In genomic region chr3:40911928-40912327, GRCh38 we compare ENCODE assay signal across 1 cellular context.
TF ChIP-seq lines count a peak whose summit lies in the region.

No MANE protein-coding gene starts in this region.

TF ChIP-seq in HepG2, 621 proteins besides CTCF, POLR2A, EP300 and RAD21 (continued from another document and continues in another):
- TF ChIP-seq BCL6 (CRISPR knock-in tag; IDR thresholded peaks at IDR 0.05) (peak; percentile 36; the same call in 1 of the 2 replicates), ZNF207 (IDR thresholded peaks at IDR 0.05; ENCODE audit: borderline replicate concordance) (no peak), SP140L (CRISPR knock-in tag; IDR thresholded peaks at IDR 0.05; ENCODE audit: borderline replicate concordance) (no peak), SRF (IDR thresholded peaks at IDR 0.05; ENCODE audit: low read depth, low read length) (peak; percentile 87), ZNF564 (CRISPR knock-in tag; IDR thresholded peaks at IDR 0.05) (no peak), PHF5A (CRISPR knock-in tag; IDR thresholded peaks at IDR 0.05; ENCODE audit: low read depth, unreplicated experiment) (no peak), ATF7-NPFF (CRISPR knock-in tag; IDR thresholded peaks at IDR 0.05; ENCODE audit: low read depth) (no peak), SOX6 (IDR thresholded peaks at IDR 0.05) (no peak), SOX6 (CRISPR knock-in tag; IDR thresholded peaks at IDR 0.05) (peak; percentile 90), JARID2 (CRISPR knock-in tag; IDR thresholded peaks at IDR 0.05; ENCODE audit: insufficient replicate concordance) (no peak), ZNF598 (CRISPR knock-in tag; IDR thresholded peaks at IDR 0.05; ENCODE audit: borderline replicate concordance) (no peak), TEAD3 (CRISPR knock-in tag; optimal IDR thresholded peaks at IDR 0.05; ENCODE audit: borderline replicate concordance) (no peak), ZMYM2 (CRISPR knock-in tag; IDR thresholded peaks at IDR 0.05) (no peak), ZNF839 (CRISPR knock-in tag; IDR thresholded peaks at IDR 0.05; ENCODE audit: borderline replicate concordance) (no peak), MXI1 (IDR thresholded peaks at IDR 0.05; ENCODE audit: borderline replicate concordance, low read depth, low read length) (no peak), KDM5B (CRISPR knock-in tag; IDR thresholded peaks at IDR 0.05; ENCODE audit: borderline replicate concordance) (no peak), HNRNPUL1 (IDR thresholded peaks at IDR 0.05; ENCODE audit: low read depth, low read length) (peak; percentile 84; the same call in 1 of the 2 replicates), TAF15 (IDR thresholded peaks at IDR 0.05; ENCODE audit: low read depth, low read length, poor library complexity, severe bottlenecking) (no peak), HMG20A (CRISPR knock-in tag; IDR thresholded peaks at IDR 0.05; ENCODE audit: borderline replicate concordance) (peak; percentile 70; the same call in 1 of the 2 replicates), MLX (CRISPR knock-in tag; IDR thresholded peaks at IDR 0.05) (no peak), SKI (IDR thresholded peaks at IDR 0.05; ENCODE audit: partially characterized antibody) (no peak), ZBTB38 (CRISPR knock-in tag; IDR thresholded peaks at IDR 0.05) (no peak), HOMEZ (CRISPR knock-in tag; IDR thresholded peaks at IDR 0.05; ENCODE audit: low read depth) (peak; percentile 81), NR2F2 (IDR thresholded peaks at IDR 0.05; ENCODE audit: borderline replicate concordance, low read depth) (peak; percentile 79), CHD4 (IDR thresholded peaks at IDR 0.05; ENCODE audit: borderline replicate concordance, low read length) (no peak), SALL1 (CRISPR knock-in tag; IDR thresholded peaks at IDR 0.05) (peak; percentile 42; the same call in 1 of the 2 replicates), ISL2 (CRISPR knock-in tag; IDR thresholded peaks at IDR 0.05) (peak; percentile 40; the same call in 1 of the 2 replicates), ZNF691 (CRISPR knock-in tag; IDR thresholded peaks at IDR 0.05; ENCODE audit: borderline replicate concordance, low read depth) (no peak), ZNF329 (CRISPR knock-in tag; IDR thresholded peaks at IDR 0.05; ENCODE audit: low read depth) (no peak), CREB1 (IDR thresholded peaks at IDR 0.05) (no peak), CREB1 (CRISPR knock-in tag; IDR thresholded peaks at IDR 0.05) (no peak), TEAD2 (CRISPR knock-in tag; IDR thresholded peaks at IDR 0.05) (no peak), DRAP1 (CRISPR knock-in tag; IDR thresholded peaks at IDR 0.05) (peak; percentile 42; the same call in 1 of the 2 replicates), STAT5B (CRISPR knock-in tag; IDR thresholded peaks at IDR 0.05) (no peak)
- TF ChIP-seq, protein P1, sequence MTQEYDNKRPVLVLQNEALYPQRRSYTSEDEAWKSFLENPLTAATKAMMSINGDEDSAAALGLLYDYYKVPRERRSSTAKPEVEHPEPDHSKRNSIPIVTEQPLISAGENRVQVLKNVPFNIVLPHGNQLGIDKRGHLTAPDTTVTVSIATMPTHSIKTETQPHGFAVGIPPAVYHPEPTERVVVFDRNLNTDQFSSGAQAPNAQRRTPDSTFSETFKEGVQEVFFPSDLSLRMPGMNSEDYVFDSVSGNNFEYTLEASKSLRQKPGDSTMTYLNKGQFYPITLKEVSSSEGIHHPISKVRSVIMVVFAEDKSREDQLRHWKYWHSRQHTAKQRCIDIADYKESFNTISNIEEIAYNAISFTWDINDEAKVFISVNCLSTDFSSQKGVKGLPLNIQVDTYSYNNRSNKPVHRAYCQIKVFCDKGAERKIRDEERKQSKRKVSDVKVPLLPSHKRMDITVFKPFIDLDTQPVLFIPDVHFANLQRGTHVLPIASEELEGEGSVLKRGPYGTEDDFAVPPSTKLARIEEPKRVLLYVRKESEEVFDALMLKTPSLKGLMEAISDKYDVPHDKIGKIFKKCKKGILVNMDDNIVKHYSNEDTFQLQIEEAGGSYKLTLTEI (CRISPR knock-in tag; conservative IDR thresholded peaks at IDR 0.05): no peak
- TF ChIP-seq, protein P2, sequence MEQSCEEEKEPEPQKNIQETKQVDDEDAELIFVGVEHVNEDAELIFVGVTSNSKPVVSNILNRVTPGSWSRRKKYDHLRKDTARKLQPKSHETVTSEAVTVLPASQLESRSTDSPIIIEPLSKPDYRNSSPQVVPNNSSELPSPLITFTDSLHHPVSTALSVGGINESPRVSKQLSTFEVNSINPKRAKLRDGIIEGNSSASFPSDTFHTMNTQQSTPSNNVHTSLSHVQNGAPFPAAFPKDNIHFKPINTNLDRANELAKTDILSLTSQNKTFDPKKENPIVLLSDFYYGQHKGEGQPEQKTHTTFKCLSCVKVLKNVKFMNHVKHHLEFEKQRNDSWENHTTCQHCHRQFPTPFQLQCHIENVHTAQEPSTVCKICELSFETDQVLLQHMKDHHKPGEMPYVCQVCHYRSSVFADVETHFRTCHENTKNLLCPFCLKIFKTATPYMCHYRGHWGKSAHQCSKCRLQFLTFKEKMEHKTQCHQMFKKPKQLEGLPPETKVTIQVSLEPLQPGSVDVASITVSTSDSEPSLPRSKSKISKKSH (CRISPR knock-in tag; IDR thresholded peaks at IDR 0.05; ENCODE audit: borderline replicate concordance): no peak
- TF ChIP-seq, protein P3, sequence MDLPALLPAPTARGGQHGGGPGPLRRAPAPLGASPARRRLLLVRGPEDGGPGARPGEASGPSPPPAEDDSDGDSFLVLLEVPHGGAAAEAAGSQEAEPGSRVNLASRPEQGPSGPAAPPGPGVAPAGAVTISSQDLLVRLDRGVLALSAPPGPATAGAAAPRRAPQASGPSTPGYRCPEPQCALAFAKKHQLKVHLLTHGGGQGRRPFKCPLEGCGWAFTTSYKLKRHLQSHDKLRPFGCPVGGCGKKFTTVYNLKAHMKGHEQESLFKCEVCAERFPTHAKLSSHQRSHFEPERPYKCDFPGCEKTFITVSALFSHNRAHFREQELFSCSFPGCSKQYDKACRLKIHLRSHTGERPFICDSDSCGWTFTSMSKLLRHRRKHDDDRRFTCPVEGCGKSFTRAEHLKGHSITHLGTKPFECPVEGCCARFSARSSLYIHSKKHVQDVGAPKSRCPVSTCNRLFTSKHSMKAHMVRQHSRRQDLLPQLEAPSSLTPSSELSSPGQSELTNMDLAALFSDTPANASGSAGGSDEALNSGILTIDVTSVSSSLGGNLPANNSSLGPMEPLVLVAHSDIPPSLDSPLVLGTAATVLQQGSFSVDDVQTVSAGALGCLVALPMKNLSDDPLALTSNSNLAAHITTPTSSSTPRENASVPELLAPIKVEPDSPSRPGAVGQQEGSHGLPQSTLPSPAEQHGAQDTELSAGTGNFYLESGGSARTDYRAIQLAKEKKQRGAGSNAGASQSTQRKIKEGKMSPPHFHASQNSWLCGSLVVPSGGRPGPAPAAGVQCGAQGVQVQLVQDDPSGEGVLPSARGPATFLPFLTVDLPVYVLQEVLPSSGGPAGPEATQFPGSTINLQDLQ (CRISPR knock-in tag; IDR thresholded peaks at IDR 0.05): no peak
- TF ChIP-seq, protein P4, sequence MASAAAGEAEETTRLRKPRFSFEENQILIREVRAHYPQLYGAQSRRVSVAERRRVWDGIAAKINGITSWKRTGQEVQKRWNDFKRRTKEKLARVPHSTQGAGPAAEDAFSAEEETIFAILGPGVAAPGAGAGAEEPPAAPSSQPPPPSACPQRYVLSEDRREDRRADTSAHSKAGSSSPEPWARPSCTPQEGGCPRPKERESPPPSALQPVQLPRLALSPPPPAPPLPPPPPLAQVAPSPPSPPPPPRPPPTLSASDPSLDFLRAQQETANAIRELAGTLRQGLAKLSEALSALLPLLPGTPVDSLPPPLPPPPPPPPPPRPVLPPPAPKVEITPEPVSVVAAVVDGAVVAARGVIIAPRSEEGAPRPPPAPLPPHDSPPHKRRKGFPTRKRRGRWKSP (CRISPR knock-in tag; IDR thresholded peaks at IDR 0.05): no peak
- TF ChIP-seq, protein P5, sequence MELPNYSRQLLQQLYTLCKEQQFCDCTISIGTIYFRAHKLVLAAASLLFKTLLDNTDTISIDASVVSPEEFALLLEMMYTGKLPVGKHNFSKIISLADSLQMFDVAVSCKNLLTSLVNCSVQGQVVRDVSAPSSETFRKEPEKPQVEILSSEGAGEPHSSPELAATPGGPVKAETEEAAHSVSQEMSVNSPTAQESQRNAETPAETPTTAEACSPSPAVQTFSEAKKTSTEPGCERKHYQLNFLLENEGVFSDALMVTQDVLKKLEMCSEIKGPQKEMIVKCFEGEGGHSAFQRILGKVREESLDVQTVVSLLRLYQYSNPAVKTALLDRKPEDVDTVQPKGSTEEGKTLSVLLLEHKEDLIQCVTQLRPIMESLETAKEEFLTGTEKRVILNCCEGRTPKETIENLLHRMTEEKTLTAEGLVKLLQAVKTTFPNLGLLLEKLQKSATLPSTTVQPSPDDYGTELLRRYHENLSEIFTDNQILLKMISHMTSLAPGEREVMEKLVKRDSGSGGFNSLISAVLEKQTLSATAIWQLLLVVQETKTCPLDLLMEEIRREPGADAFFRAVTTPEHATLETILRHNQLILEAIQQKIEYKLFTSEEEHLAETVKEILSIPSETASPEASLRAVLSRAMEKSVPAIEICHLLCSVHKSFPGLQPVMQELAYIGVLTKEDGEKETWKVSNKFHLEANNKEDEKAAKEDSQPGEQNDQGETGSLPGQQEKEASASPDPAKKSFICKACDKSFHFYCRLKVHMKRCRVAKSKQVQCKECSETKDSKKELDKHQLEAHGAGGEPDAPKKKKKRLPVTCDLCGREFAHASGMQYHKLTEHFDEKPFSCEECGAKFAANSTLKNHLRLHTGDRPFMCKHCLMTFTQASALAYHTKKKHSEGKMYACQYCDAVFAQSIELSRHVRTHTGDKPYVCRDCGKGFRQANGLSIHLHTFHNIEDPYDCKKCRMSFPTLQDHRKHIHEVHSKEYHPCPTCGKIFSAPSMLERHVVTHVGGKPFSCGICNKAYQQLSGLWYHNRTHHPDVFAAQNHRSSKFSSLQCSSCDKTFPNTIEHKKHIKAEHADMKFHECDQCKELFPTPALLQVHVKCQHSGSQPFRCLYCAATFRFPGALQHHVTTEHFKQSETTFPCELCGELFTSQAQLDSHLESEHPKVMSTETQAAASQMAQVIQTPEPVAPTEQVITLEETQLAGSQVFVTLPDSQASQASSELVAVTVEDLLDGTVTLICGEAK (IDR thresholded peaks at IDR 0.05): no peak
- TF ChIP-seq, protein P5 (CRISPR knock-in tag; IDR thresholded peaks at IDR 0.05): no peak
